In the genomic region with DNA sequence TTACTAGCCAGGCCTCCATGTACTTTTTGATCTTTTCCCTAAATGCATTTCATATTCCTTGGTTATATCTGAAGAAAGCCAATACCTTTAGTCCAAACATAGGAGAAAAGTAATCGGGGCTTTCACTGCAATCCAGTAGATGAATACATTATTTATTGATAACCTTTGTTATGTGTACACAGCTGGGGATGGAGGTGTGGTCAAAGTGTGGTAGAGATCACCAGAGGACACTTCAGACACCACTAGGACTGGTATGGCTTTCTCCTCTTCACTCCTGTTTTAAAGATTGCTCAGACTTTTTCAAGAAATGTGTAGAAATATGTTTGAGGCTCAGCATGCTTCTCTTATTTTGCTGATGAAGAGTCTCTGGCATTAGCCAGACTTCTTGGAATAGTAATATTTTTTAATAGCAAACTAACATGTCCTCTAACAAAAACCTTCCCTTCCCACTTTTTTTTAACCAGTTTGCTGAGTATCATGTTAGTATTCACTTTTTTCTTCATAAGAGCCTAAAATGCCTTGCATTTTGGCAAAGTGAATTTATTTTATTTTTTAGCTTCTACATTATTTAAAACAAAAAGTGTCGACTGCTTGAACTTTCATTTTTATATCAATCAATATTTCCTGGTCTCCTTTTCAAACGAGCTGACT, we compare ENCODE assay signal across 7 cellular contexts.
DNase-seq lines count a peak whose midpoint lies in the region; ATAC-seq, FAIRE-seq and TF ChIP-seq lines count a peak whose summit lies in the region.

No MANE protein-coding gene starts in this region.

- TF ChIP-seq EP300 in K562 (IDR thresholded peaks at IDR 0.05; ENCODE audit: low read length): peak; percentile 20; the same call in 1 of the 2 replicates

- no peaks in the 10 kb centered on the region for H3K27me3 ChIP-seq in HL-60 (ENCODE audit: insufficient read depth, poor library complexity, severe bottlenecking)
- H3K27me3 ChIP-seq in K562 (ENCODE audit: control insufficient read depth in 2 of 2, insufficient read depth in 2 of 2, low read length in 2 of 2): no peaks in the 10 kb centered on the region
- H3K27me3 ChIP-seq in psoas muscle (ENCODE audit: insufficient read depth in 3 of 3, low read length in 2 of 3): no peaks in the 10 kb centered on the region
- no peaks in the 10 kb centered on the region for H3K27me3 ChIP-seq in Karpas-422 (ENCODE audit: low read length)

- FAIRE-seq in K562 (lab: Jason Lieb, UNC): peak; percentile 68

- H3K4me3 ChIP-seq in HL-60 (replicated peaks; ENCODE audit: insufficient read depth, low read length): peak overlapping the region; percentile 22
- peak overlapping the region; percentile 18 for H3K4me3 ChIP-seq in K562
- H3K4me3 ChIP-seq in psoas muscle: peak overlapping the region; percentile 61
- H3K4me3 ChIP-seq in Karpas-422 (ENCODE audit: low read length): no peak overlapping the region

- BruUV-seq in K562 (replicated peaks; lab: Mats Ljungman, UMichigan): TSS peak; percentile 82

- H3K9me1 ChIP-seq in K562 (ENCODE audit: control insufficient read depth, insufficient read depth, low read length): no peaks in the 10 kb centered on the region

- POLR2A ChIA-PET in K562 (lab: Yijun Ruan, JAX): interaction anchor here (0.6 to 2.5 kb wide), 7 partner anchors 9 to 180 kb away, joined by 3 to 13 read pairs (median 5); no protein-coding TSS in a partner anchor

- TF ChIP-seq CTCF in HL-60 (IDR thresholded peaks at IDR 0.05; ENCODE audit: insufficient read depth, low read length) (no peak), K562 (IDR thresholded peaks at IDR 0.05 in 2 of 3, conservative IDR thresholded peaks at IDR 0.05 in 1 of 3; ENCODE audit: insufficient read depth in 2 of 3, low read depth in 1 of 3, low read length in 3 of 3) (no peak), psoas muscle (IDR thresholded peaks at IDR 0.05) (no peak)

- no peaks in the 10 kb centered on the region for H3K9me2 ChIP-seq in Karpas-422 (replicated peaks; ENCODE audit: insufficient read depth, low read length)

- H3K79me2 ChIP-seq in K562 (ENCODE audit: control insufficient read depth, insufficient read depth, low read length) (peaks cover 38% of the 10 kb centered on the region), Karpas-422 (ENCODE audit: low read length) (no peaks in the 10 kb centered on the region)

- 2% methylated on average over 3 of the region's 3 CpGs for WGBS in K562 (ENCODE audit: insufficient coverage, low coverage, missing lambda C conversion rate)
- 44 to 66% (median 51%) methylated on average over 3 of the region's 3 CpGs for WGBS in psoas muscle, 3 donors

- 0 out of 4 replicates have a peak, but pooled peaks of 1 of the 2 experiments have one; percentile 8 for TF ChIP-seq RAD21 in K562 (CRISPR knock-in tag; conservative IDR thresholded peaks at IDR 0.05 in 1 of 2, IDR thresholded peaks at IDR 0.05 in 1 of 2)

- peak overlapping the region in 1 of 2 experiments; percentile 77; a peak in 2 of 4 replicates for H3K9ac ChIP-seq in K562 (ENCODE audit: insufficient read depth in 1 of 2, low read depth in 2 of 2, low read length in 2 of 2)
- no peak overlapping the region for H3K9ac ChIP-seq in Karpas-422 (ENCODE audit: low read length)

- DNase-seq in HL-60 (ENCODE audit: low read depth in 1 of 2, low spot score in 1 of 2) (peak in 1 of 2 experiments; percentile 33), K562 (ENCODE audit: extremely low read depth in 1 of 4, low spot score in 3 of 4) (peak; percentile 32 to 74 (median 40)), psoas muscle (no peak), NCI-H226 (no peak), Karpas-422 (no peak)

- CTCF ChIA-PET in K562 (lab: Yijun Ruan, JAX; ENCODE audit: low intra/inter-chr PET ratio): no interaction called here

- no peaks in the 10 kb centered on the region for H3K9me3 ChIP-seq in K562 (replicated peaks; ENCODE audit: control insufficient read depth, insufficient read depth, low read depth, low read length)
- H3K9me3 ChIP-seq in psoas muscle: no peaks in the 10 kb centered on the region
- no peaks in the 10 kb centered on the region for H3K9me3 ChIP-seq in Karpas-422 (ENCODE audit: low read length)

- H3K36me3 ChIP-seq in K562 (ENCODE audit: control insufficient read depth, insufficient read depth, low read length) (no peaks in the 10 kb centered on the region; the same call in 2 of the 3 replicates), psoas muscle (ENCODE audit: insufficient read depth in 1 of 2, low read depth in 1 of 2) (no peaks in the 10 kb centered on the region), Karpas-422 (ENCODE audit: insufficient read depth, low read length) (no peaks in the 10 kb centered on the region)

- no peaks in the 10 kb centered on the region for H4K20me1 ChIP-seq in K562 (replicated peaks; ENCODE audit: control insufficient read depth, insufficient read depth, low read length)
- H4K20me1 ChIP-seq in Karpas-422 (ENCODE audit: insufficient read depth, low read depth, low read length): no peaks in the 10 kb centered on the region

- H3K27ac ChIP-seq in HL-60 (replicated peaks) (peak overlapping the region; percentile 91), K562 (ENCODE audit: extremely low read depth, low read depth, low read length) (peak overlapping the region; percentile 84), psoas muscle (peak overlapping the region; percentile 86), Karpas-422 (ENCODE audit: low read length) (no peak overlapping the region)

- H2AFZ ChIP-seq in K562 (ENCODE audit: low read depth, low read length) (peak overlapping the region; percentile 92), Karpas-422 (ENCODE audit: low read length) (no peak overlapping the region)

- peak; percentile 36 for ATAC-seq in GM19043 (IDR thresholded peaks at IDR 0.05; ENCODE audit: low read depth, unreplicated experiment)
- ATAC-seq in K562: peak; percentile 79
- peak in 1 of 4 donors; percentile 48 for ATAC-seq in psoas muscle
- no peak for ATAC-seq in HG02884 (IDR thresholded peaks at IDR 0.05; ENCODE audit: unreplicated experiment)

- intact Hi-C loops in K562 (cut with micrococcal nuclease): loop anchor here (1.0 kb wide), 2 partner anchors 43 to 67 kb away; no protein-coding TSS in a partner anchor
- intact Hi-C loops in psoas muscle (cut with DNase I): no loop called here

- in situ Hi-C loops in K562 (cut with MboI): no loop called here

- H3K4me2 ChIP-seq in K562 (ENCODE audit: insufficient read depth, low read length) (peak overlapping the region; percentile 66), Karpas-422 (ENCODE audit: low read depth, low read length, poor library complexity, severe bottlenecking) (no peak overlapping the region)

- TF ChIP-seq POLR2A in K562 (conservative IDR thresholded peaks at IDR 0.05): 0 out of 2 replicates have a peak, but pooled peaks have one; percentile 30

- peaks cover 14 to 35% of the 10 kb centered on the region in 2 experiments; a peak in 4 of 5 replicates for H3K4me1 ChIP-seq in K562 (replicated peaks in 1 of 2; ENCODE audit: control insufficient read depth in 2 of 2, insufficient read depth in 2 of 2, low read length in 2 of 2)
- H3K4me1 ChIP-seq in psoas muscle: peaks cover 45% of the 10 kb centered on the region
- peaks cover 19% of the 10 kb centered on the region for H3K4me1 ChIP-seq in Karpas-422 (ENCODE audit: low read length)

TF ChIP-seq in K562, 482 proteins besides CTCF, POLR2A, EP300 and RAD21 (continues in another document):
- TF ChIP-seq DDX20 (tag; IDR thresholded peaks at IDR 0.05; ENCODE audit: low read depth): no peak
- TF ChIP-seq TAF9B (IDR thresholded peaks at IDR 0.05; ENCODE audit: partially characterized antibody): peak; percentile 31
- no peak for TF ChIP-seq U2AF1 (optimal IDR thresholded peaks at IDR 0.05; ENCODE audit: low read depth, low read length)
- peak; percentile 23 for TF ChIP-seq TBP (optimal IDR thresholded peaks at IDR 0.05; ENCODE audit: low read depth, low read length)
- TF ChIP-seq, protein P1, sequence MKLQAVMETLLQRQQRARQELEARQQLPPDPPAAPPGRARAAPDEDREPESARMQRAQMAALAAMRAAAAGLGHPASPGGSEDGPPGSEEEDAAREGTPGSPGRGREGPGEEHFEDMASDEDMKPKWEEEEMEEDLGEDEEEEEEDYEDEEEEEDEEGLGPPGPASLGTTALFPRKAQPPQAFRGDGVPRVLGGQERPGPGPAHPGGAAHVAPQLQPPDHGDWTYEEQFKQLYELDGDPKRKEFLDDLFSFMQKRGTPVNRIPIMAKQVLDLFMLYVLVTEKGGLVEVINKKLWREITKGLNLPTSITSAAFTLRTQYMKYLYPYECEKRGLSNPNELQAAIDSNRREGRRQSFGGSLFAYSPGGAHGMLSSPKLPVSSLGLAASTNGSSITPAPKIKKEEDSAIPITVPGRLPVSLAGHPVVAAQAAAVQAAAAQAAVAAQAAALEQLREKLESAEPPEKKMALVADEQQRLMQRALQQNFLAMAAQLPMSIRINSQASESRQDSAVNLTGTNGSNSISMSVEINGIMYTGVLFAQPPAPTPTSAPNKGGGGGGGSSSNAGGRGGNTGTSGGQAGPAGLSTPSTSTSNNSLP (IDR thresholded peaks at IDR 0.05; ENCODE audit: borderline replicate concordance, low read depth, low read length): peak; percentile 51
- TF ChIP-seq SMAD4 (CRISPR knock-in tag; conservative IDR thresholded peaks at IDR 0.05): 0 out of 2 replicates have a peak, but pooled peaks have one; percentile 24
- TF ChIP-seq HSF4 (CRISPR knock-in tag; IDR thresholded peaks at IDR 0.05; ENCODE audit: borderline replicate concordance): no peak
- TF ChIP-seq TEAD4 (IDR thresholded peaks at IDR 0.05; ENCODE audit: low read length): 0 out of 2 replicates have a peak, but pooled peaks have one; percentile 5
- TF ChIP-seq TEAD4 (CRISPR knock-in tag; IDR thresholded peaks at IDR 0.05; ENCODE audit: borderline replicate concordance): no peak
- TF ChIP-seq SOX6 (IDR thresholded peaks at IDR 0.05): peak; percentile 56; the same call in 1 of the 2 replicates
- peak; percentile 38; the same call in 1 of the 2 replicates for TF ChIP-seq NCOR1 (IDR thresholded peaks at IDR 0.05)
- peak; percentile 79 to 88; a peak in 3 of 4 replicates for TF ChIP-seq FOXA3 (CRISPR knock-in tag; conservative IDR thresholded peaks at IDR 0.05 in 1 of 2, IDR thresholded peaks at IDR 0.05 in 1 of 2)
- peak; percentile 77 for TF ChIP-seq DACH1 (IDR thresholded peaks at IDR 0.05; ENCODE audit: partially characterized antibody)
- peak; percentile 76 for TF ChIP-seq DPF2 (IDR thresholded peaks at IDR 0.05)
- TF ChIP-seq CBFA2T3 (IDR thresholded peaks at IDR 0.05): peak; percentile 21; the same call in 1 of the 2 replicates
- TF ChIP-seq ARID1B (IDR thresholded peaks at IDR 0.05): peak; percentile 56; the same call in 1 of the 2 replicates
- TF ChIP-seq FUS (optimal IDR thresholded peaks at IDR 0.05; ENCODE audit: low read depth, low read length): no peak

Comparison
In these comparisons a context has a peak if more than half of its experiments do, and no peak if none do; other contexts are left out.
1. DNase-seq: peak in K562 (4 of 4); none in psoas muscle (0 of 2), NCI-H226 (single experiment) and Karpas-422 (single experiment).